Comparison of ENCODE assay signal across 8 cellular contexts in genomic region chr2:182767578-182767977, GRCh38. TPM values are rescaled to one million over a fixed set of nuclear protein-coding genes. Genes with fewer than 3 reads are reported as not detected.
A peak's percentile ranks its signal among the peaks of the same experiment; 100 is the strongest.
DNase-seq lines count a peak whose midpoint lies in the region; ATAC-seq, FAIRE-seq and TF ChIP-seq lines count a peak whose summit lies in the region.

No MANE protein-coding gene starts in this region.

- peaks cover 59% of the 10 kb centered on the region for H3K36me3 Mint-ChIP-seq in nephron progenitor cell (ENCODE audit: low read depth)

- in situ Hi-C loops in brain microvascular endothelial cell (cut with HindIII; ENCODE audit: low pct_ligation_motif_present, low sequenced_read_pairs), result loop anchor here (25.0 kb wide), 1 partner anchor 245 kb away; no protein-coding TSS in a partner anchor

- no peak for TF ChIP-seq POLR2A in GM12892 (IDR thresholded peaks at IDR 0.05; ENCODE audit: low read depth, low read length)

- no peaks in the 10 kb centered on the region for H3K27me3 ChIP-seq in brain microvascular endothelial cell (replicated peaks)

- H3K4me3 ChIP-seq in GM12865 (ENCODE audit: low read depth, low read length), result no peak overlapping the region
- no peak overlapping the region for H3K4me3 ChIP-seq in brain microvascular endothelial cell (ENCODE audit: low read depth, low read length)

- no peak overlapping the region for H3K4me3 Mint-ChIP-seq in nephron progenitor cell

- ATAC-seq in HG02588 (IDR thresholded peaks at IDR 0.05; ENCODE audit: unreplicated experiment), result no peak

- H3K9me3 Mint-ChIP-seq in nephron progenitor cell, result peaks cover 49% of the 10 kb centered on the region

- H3K36me3 ChIP-seq in brain microvascular endothelial cell (replicated peaks), result peaks cover 32% of the 10 kb centered on the region

- DNase-seq in GM12865 (ENCODE audit: low read depth), result peak; percentile 20
- peak; percentile 12 for DNase-seq in HuH-7 (ENCODE audit: low spot score)
- peak; percentile 22 for DNase-seq in brain microvascular endothelial cell
- no peak for DNase-seq in nephron progenitor cell
- DNase-seq in GM12892 (ENCODE audit: insufficient read length), result no peak
- DNase-seq in activated CD4-positive, alpha-beta T cell treated with anti-CD3 and anti-CD28 coated beads for 48 hours, result no peak
- DNase-seq in stimulated activated CD4-positive, alpha-beta T cell treated with anti-CD3 and anti-CD28 coated beads, Interleukin-2, amount 100 ng/mL, for 48 hours, result no peak

- no peak for FAIRE-seq in GM12892 (lab: Jason Lieb, UNC)

- TF ChIP-seq CTCF in GM12865 (IDR thresholded peaks at IDR 0.05; ENCODE audit: insufficient read depth, low read depth, low read length, missing control alignments) (peak; percentile 21), brain microvascular endothelial cell (IDR thresholded peaks at IDR 0.05; ENCODE audit: low read depth, low read length, missing control alignments) (peak; percentile 62), nephron progenitor cell (IDR thresholded peaks at IDR 0.05) (peak; percentile 43)

- no peaks in the 10 kb centered on the region for H3K27me3 Mint-ChIP-seq in nephron progenitor cell (ENCODE audit: low read depth, poor library complexity)

- H3K4me1 Mint-ChIP-seq in nephron progenitor cell, result no peaks in the 10 kb centered on the region

- no peak overlapping the region for H3K27ac ChIP-seq in brain microvascular endothelial cell

- H3K27ac Mint-ChIP-seq in nephron progenitor cell, result peak overlapping the region; percentile 76

RNA-seq across cellular contexts. Expression of gene DNAJC10, which starts 51.5 kb away (rescaled TPM):
- polyA plus RNA-seq in GM12892 (2012; ENCODE audit: missing spikeins), result 34.3 TPM

Comparison
In these comparisons a context has a peak if more than half of its experiments do, and no peak if none do; other contexts are left out.
1. DNase-seq: peak in GM12865 (single experiment), HuH-7 (single experiment) and brain microvascular endothelial cell (single experiment); none in nephron progenitor cell (single experiment), GM12892 (single experiment), activated CD4-positive, alpha-beta T cell treated with anti-CD3 and anti-CD28 coated beads for 48 hours (single experiment) and stimulated activated CD4-positive, alpha-beta T cell treated with anti-CD3 and anti-CD28 coated beads, Interleukin-2, amount 100 ng/mL, for 48 hours (0 of 2).
2. Peak in every context shown above with its lines, with median percentiles within 50 percentile points of each other: CTCF ChIP-seq.